In genomic region chr2:120765031-120765910, GRCh38 we compare ENCODE assay signal across 12 cellular contexts. TPM values are rescaled to one million over a fixed set of nuclear protein-coding genes. Genes with fewer than 3 reads are reported as not detected.
A peak's percentile ranks its signal among the peaks of the same experiment; 100 is the strongest.
DNase-seq lines count a peak whose midpoint lies in the region; ATAC-seq and TF ChIP-seq lines count a peak whose summit lies in the region.
"Had no signal": no experiment of that assay in that cellular context is flagged by ENCODE, and none has a peak within 500 bp of the region (broad histone marks: within the 10 kb centered on the region; RNA-seq: fewer than 3 reads in every experiment).

No MANE protein-coding gene starts in this region.

- peaks cover 2% of the 10 kb centered on the region for H3K27me3 Mint-ChIP-seq in type B pancreatic cell

- H3K4me1 Mint-ChIP-seq in type B pancreatic cell (ENCODE audit: unreplicated experiment): peaks cover 47% of the 10 kb centered on the region

- H3K4me3 ChIP-seq in fibroblast of mammary gland (ENCODE audit: control insufficient read depth, low read depth, low read length): no peak overlapping the region
- H3K4me3 ChIP-seq: body of pancreas had no signal

- H3K27ac Mint-ChIP-seq in type B pancreatic cell: peak overlapping the region; percentile 29

- peak; percentile 37 for DNase-seq in fibroblast of mammary gland (ENCODE audit: low read depth)
- peak; percentile 15 for DNase-seq in midbrain (lab: John Stamatoyannopoulos, UW)
- peak; percentile 48 for DNase-seq in type B pancreatic cell (ENCODE audit: extremely low spot score, unreplicated experiment)
- DNase-seq in RWPE1 (ENCODE audit: low spot score): no peak
- DNase-seq: DMS53, NCI-H524, SW 1271 had no signal

- TF ChIP-seq CTCF in VCaP (conservative IDR thresholded peaks at IDR 0.05): no peak
- TF ChIP-seq CTCF in fibroblast of mammary gland (conservative IDR thresholded peaks at IDR 0.05; ENCODE audit: control insufficient read depth, insufficient read depth, low read depth, low read length): no peak
- no peak for TF ChIP-seq CTCF in type B pancreatic cell (conservative IDR thresholded peaks at IDR 0.05)
- no peak for TF ChIP-seq CTCF in RWPE1 (conservative IDR thresholded peaks at IDR 0.05; ENCODE audit: low read depth)

- POLR2A ChIA-PET in RWPE1 (lab: Yijun Ruan, JAX; ENCODE audit: low non-redundant PET): no interaction called here

- H3K4me3 Mint-ChIP-seq in type B pancreatic cell: peak overlapping the region; percentile 61

- H3K27ac ChIP-seq in VCaP: peak overlapping the region; percentile 34
- no peak overlapping the region for H3K27ac ChIP-seq in RWPE1

- H3K9me3 Mint-ChIP-seq in type B pancreatic cell: no peaks in the 10 kb centered on the region

- ATAC-seq in GM21390 (IDR thresholded peaks at IDR 0.05; ENCODE audit: unreplicated experiment): no peak
- ATAC-seq in HG02759 (IDR thresholded peaks at IDR 0.05; ENCODE audit: unreplicated experiment): no peak

- CTCF ChIA-PET in RWPE1 (lab: Yijun Ruan, JAX): interaction anchor here (1.4 kb wide), 1 partner anchor 30 kb away, joined by 3 read pairs; the partner anchor contains the start of gene GLI2

- H3K36me3 Mint-ChIP-seq in type B pancreatic cell: no peaks in the 10 kb centered on the region

RNA-seq across cellular contexts. Expression of gene GLI2, which starts 29.6 kb away (rescaled TPM):
- 10.5 and 28.6 TPM in 2 replicates for total RNA-seq in type B pancreatic cell (ENCODE audit: low replicate concordance)
- total RNA-seq: activated CD8-positive, alpha-beta memory T cell treated with anti-CD3 and anti-CD28 coated beads for 36 hours had no signal
